Comparison of ENCODE assay signal across 8 cellular contexts in genomic region chr3:194487289-194488006, GRCh38. TPM values are rescaled to one million over a fixed set of nuclear protein-coding genes. Genes with fewer than 3 reads are reported as not detected.
DNase-seq lines count a peak whose midpoint lies in the region; ATAC-seq and TF ChIP-seq lines count a peak whose summit lies in the region.

No MANE protein-coding gene starts in this region.

- intact Hi-C loops in dendritic cell treated with granulocyte-macrophage colony-stimulating factor and Interleukin-4, amounts not matched to agents 40 ng/mL and 50 ng/mL, for 4 days (cut with micrococcal nuclease) = loop anchor here (2.0 to 5.0 kb wide), 2 partner anchors 35 to 85 kb away; no protein-coding TSS in a partner anchor
- intact Hi-C loops in lower leg skin (cut with DNase I; ENCODE audit: low total_unique reads) = no loop called here

- DNase-seq in Daoy (ENCODE audit: low read depth) (peak; percentile 41), lower leg skin (ENCODE audit: low spot score in 2 of 2) (peak; percentile 38 to 90), NCI-H446 treated with DMSO at 0.1 percent for 48 hours (lab: John Stamatoyannopoulos, UW) (no peak)
- peak; percentile 64 for DNase-seq in stimulated activated CD8-positive, alpha-beta memory T cell treated with anti-CD3 and anti-CD28 coated beads, Interleukin-4, amount 100 ng/mL, for 48 hours

- H3K4me2 ChIP-seq in KMS-11 = peak overlapping the region; percentile 90

- TF ChIP-seq CTCF in KMS-11 (conservative IDR thresholded peaks at IDR 0.05; ENCODE audit: low read depth, low read length) = no peak
- TF ChIP-seq CTCF in WI38 (IDR thresholded peaks at IDR 0.05; ENCODE audit: low read depth, low read length) = no peak
- TF ChIP-seq CTCF in lower leg skin (IDR thresholded peaks at IDR 0.05) = no peak

- WGBS in lower leg skin, 2 donors = 12 to 22% methylated on average over 50 to 51 of the region's 51 CpGs

- no peaks in the 10 kb centered on the region for H3K27me3 Mint-ChIP-seq in dendritic cell treated with granulocyte-macrophage colony-stimulating factor and Interleukin-4, amounts not matched to agents 40 ng/mL and 50 ng/mL, for 4 days

- peak overlapping the region; percentile 72; the same call in 1 of the 2 replicates for H3K9ac ChIP-seq in KMS-11

- peak overlapping the region; percentile 93 for H2AFZ ChIP-seq in KMS-11 (ENCODE audit: low read depth)

- H3K4me1 Mint-ChIP-seq in dendritic cell treated with granulocyte-macrophage colony-stimulating factor and Interleukin-4, amounts not matched to agents 40 ng/mL and 50 ng/mL, for 4 days (ENCODE audit: low read depth) = peaks cover 67% of the 10 kb centered on the region

- H3K4me3 ChIP-seq in KMS-11 (IDR thresholded peaks at IDR 0.05; ENCODE audit: insufficient read depth, low read depth, low read length) (peak overlapping the region; percentile 51), WI38 (ENCODE audit: low read depth, low read length) (peak overlapping the region; percentile 97), lower leg skin (ENCODE audit: low read depth, poor library complexity, severe bottlenecking) (peak overlapping the region; percentile 46)

- peaks cover 36% of the 10 kb centered on the region for H3K79me2 ChIP-seq in KMS-11 (ENCODE audit: insufficient read depth, low read depth)

- peak; percentile 24 for ATAC-seq in GM21515 (IDR thresholded peaks at IDR 0.05; ENCODE audit: unreplicated experiment)

- H3K4me1 ChIP-seq in KMS-11 (ENCODE audit: low read depth, poor library complexity, severe bottlenecking) = peaks cover 21% of the 10 kb centered on the region

- peak overlapping the region; percentile 85 for H3K4me3 Mint-ChIP-seq in dendritic cell treated with granulocyte-macrophage colony-stimulating factor and Interleukin-4, amounts not matched to agents 40 ng/mL and 50 ng/mL, for 4 days

- H3K9me3 Mint-ChIP-seq in dendritic cell treated with granulocyte-macrophage colony-stimulating factor and Interleukin-4, amounts not matched to agents 40 ng/mL and 50 ng/mL, for 4 days = no peaks in the 10 kb centered on the region

- H3K27ac ChIP-seq in KMS-11 = peak overlapping the region; percentile 46

- peak overlapping the region; percentile 92 for H3K27ac Mint-ChIP-seq in dendritic cell treated with granulocyte-macrophage colony-stimulating factor and Interleukin-4, amounts not matched to agents 40 ng/mL and 50 ng/mL, for 4 days

- H3K36me3 ChIP-seq in KMS-11 (ENCODE audit: insufficient read depth) = no peaks in the 10 kb centered on the region; the same call in 1 of the 2 replicates

- H3K27me3 ChIP-seq in KMS-11 (ENCODE audit: insufficient read depth, low read depth) = no peaks in the 10 kb centered on the region

- H3K36me3 Mint-ChIP-seq in dendritic cell treated with granulocyte-macrophage colony-stimulating factor and Interleukin-4, amounts not matched to agents 40 ng/mL and 50 ng/mL, for 4 days (ENCODE audit: low read depth) = peaks cover 17% of the 10 kb centered on the region

- no peaks in the 10 kb centered on the region for H4K20me1 ChIP-seq in KMS-11 (ENCODE audit: insufficient read depth)

- no peak for TF ChIP-seq POLR2A in lower leg skin (IDR thresholded peaks at IDR 0.05)

RNA-seq across cellular contexts. Expression of gene ATP13A3, which starts 0.6 kb away (rescaled TPM):
- total RNA-seq in Daoy (2014; rRNA removed; shearing (Covaris generic)) = 184 and 186 TPM in 2 replicates
- 10 to 100 TPM; 35.0 to 40.6 (median 38.2) TPM for total RNA-seq in lower leg skin

Comparison
In these comparisons a context has a peak if more than half of its experiments do, and no peak if none do; other contexts are left out.
1. H3K4me3 ChIP-seq: peak in every context shown above with its lines; median percentile 97 in WI38; 51 in KMS-11; 46 in lower leg skin.